ENCODE assay signal across 14 cellular contexts in genomic region chr11:14189874-14190273, GRCh38.
DNase-seq lines count a peak whose midpoint lies in the region; ATAC-seq and TF ChIP-seq lines count a peak whose summit lies in the region.
"Had no signal": no experiment of that assay in that cellular context is flagged by ENCODE, and none has a peak within 500 bp of the region (broad histone marks: within the 10 kb centered on the region; RNA-seq: fewer than 3 reads in every experiment).

No MANE protein-coding gene starts in this region.

- H3K27ac ChIP-seq in HL-60 (replicated peaks) (no peak overlapping the region), body of pancreas (no peak overlapping the region), left lung (peak overlapping the region; percentile 45 to 55), thoracic aorta (peak overlapping the region; percentile 32 to 66)
- H3K27ac ChIP-seq: KMS-11 had no signal

- H3K9me3 ChIP-seq in body of pancreas (no peaks in the 10 kb centered on the region), left lung (no peaks in the 10 kb centered on the region), thoracic aorta (no peaks in the 10 kb centered on the region)

- peak; percentile 60 for ATAC-seq in body of pancreas
- peak; percentile 65 for ATAC-seq in left lung
- ATAC-seq in thoracic aorta (ENCODE audit: insufficient number of reproducible peaks, low FRiP score, low read depth) = peak; percentile 78
- no peak for ATAC-seq in GM19324 (IDR thresholded peaks at IDR 0.05; ENCODE audit: low FRiP score, unreplicated experiment)
- ATAC-seq: Panc1 had no signal

- H3K36me3 ChIP-seq in body of pancreas (replicated peaks in 1 of 2; ENCODE audit: insufficient read depth in 1 of 2, low read depth in 2 of 2) (no peaks in the 10 kb centered on the region), left lung (no peaks in the 10 kb centered on the region), thoracic aorta (no peaks in the 10 kb centered on the region)

- intact Hi-C loops in body of pancreas (cut with DNase I) (no loop called here), left lung (cut with DNase I) (no loop called here)

- no peak for TF ChIP-seq CTCF in HL-60 (IDR thresholded peaks at IDR 0.05; ENCODE audit: insufficient read depth, low read length)
- TF ChIP-seq CTCF in body of pancreas (IDR thresholded peaks at IDR 0.05) = no peak
- no peak for TF ChIP-seq CTCF in left lung (IDR thresholded peaks at IDR 0.05)
- TF ChIP-seq CTCF in thoracic aorta (IDR thresholded peaks at IDR 0.05) = no peak

- WGBS in body of pancreas, 2 donors = 58 to 60% methylated on average over 3 of the region's 3 CpGs

- peak; percentile 18 to 29 for DNase-seq in HL-60 (ENCODE audit: low read depth in 1 of 2, low spot score in 1 of 2)
- peak; percentile 11 to 43 (median 25) for DNase-seq in body of pancreas
- no peak for DNase-seq in left lung
- peak; percentile 13 for DNase-seq in thoracic aorta (ENCODE audit: low spot score)
- no peak for DNase-seq in activated CD4-positive, alpha-beta T cell treated with anti-CD3 and anti-CD28 coated beads, Interleukin-2, amount 50 U/mL, for 1 hour
- no peak for DNase-seq in NK-92 treated with Interleukin-12 subunit alpha and Interleukin-12 subunit beta, amount 100 ng/mL, for 24 hours (lab: John Stamatoyannopoulos, UW)
- no peak for DNase-seq in HuH-7 (ENCODE audit: low spot score)
- DNase-seq: activated CD4-positive, alpha-beta memory T cell treated with anti-CD3 and anti-CD28 coated beads, Interleukin-2, amount 10 ng/mL, durations not matched to agents 7 days and 5 days; activated naive CD4-positive, alpha-beta T cell treated with anti-CD3 and anti-CD28 coated beads for 36 hours; CD4-positive, CD25-positive, alpha-beta regulatory T cell; GDM1 had no signal

- H3K4me3 ChIP-seq in HL-60 (replicated peaks; ENCODE audit: insufficient read depth, low read length) = no peak overlapping the region
- no peak overlapping the region for H3K4me3 ChIP-seq in body of pancreas
- no peak overlapping the region for H3K4me3 ChIP-seq in left lung
- H3K4me3 ChIP-seq in thoracic aorta = peak overlapping the region; percentile 26

- TF ChIP-seq POLR2A in body of pancreas (IDR thresholded peaks at IDR 0.05) = no peak

- H3K27me3 ChIP-seq in HL-60 (ENCODE audit: insufficient read depth, poor library complexity, severe bottlenecking) (no peaks in the 10 kb centered on the region), body of pancreas (no peaks in the 10 kb centered on the region), left lung (no peaks in the 10 kb centered on the region), thoracic aorta (replicated peaks; ENCODE audit: insufficient read depth) (no peaks in the 10 kb centered on the region)

- H3K4me1 ChIP-seq in body of pancreas = no peaks in the 10 kb centered on the region
- H3K4me1 ChIP-seq in left lung = peaks cover 19 to 20% of the 10 kb centered on the region in 2 donors
- H3K4me1 ChIP-seq in thoracic aorta (ENCODE audit: control insufficient read depth in 1 of 2, low read depth in 2 of 2) = peaks cover 20 to 45% of the 10 kb centered on the region in 2 donors

Comparison
In these comparisons a context has a peak if more than half of its experiments do, and no peak if none do; other contexts are left out.
1. DNase-seq: peak in HL-60 (2 of 2), body of pancreas (4 of 4) and thoracic aorta (single experiment); none in left lung (0 of 2), activated CD4-positive, alpha-beta T cell treated with anti-CD3 and anti-CD28 coated beads, Interleukin-2, amount 50 U/mL, for 1 hour (single experiment), NK-92 treated with Interleukin-12 subunit alpha and Interleukin-12 subunit beta, amount 100 ng/mL, for 24 hours (single experiment) and HuH-7 (single experiment).
2. H3K27ac ChIP-seq: peak in left lung (2 of 2) and thoracic aorta (2 of 2); none in HL-60 (single experiment) and body of pancreas (0 of 4).